In the genomic region with DNA sequence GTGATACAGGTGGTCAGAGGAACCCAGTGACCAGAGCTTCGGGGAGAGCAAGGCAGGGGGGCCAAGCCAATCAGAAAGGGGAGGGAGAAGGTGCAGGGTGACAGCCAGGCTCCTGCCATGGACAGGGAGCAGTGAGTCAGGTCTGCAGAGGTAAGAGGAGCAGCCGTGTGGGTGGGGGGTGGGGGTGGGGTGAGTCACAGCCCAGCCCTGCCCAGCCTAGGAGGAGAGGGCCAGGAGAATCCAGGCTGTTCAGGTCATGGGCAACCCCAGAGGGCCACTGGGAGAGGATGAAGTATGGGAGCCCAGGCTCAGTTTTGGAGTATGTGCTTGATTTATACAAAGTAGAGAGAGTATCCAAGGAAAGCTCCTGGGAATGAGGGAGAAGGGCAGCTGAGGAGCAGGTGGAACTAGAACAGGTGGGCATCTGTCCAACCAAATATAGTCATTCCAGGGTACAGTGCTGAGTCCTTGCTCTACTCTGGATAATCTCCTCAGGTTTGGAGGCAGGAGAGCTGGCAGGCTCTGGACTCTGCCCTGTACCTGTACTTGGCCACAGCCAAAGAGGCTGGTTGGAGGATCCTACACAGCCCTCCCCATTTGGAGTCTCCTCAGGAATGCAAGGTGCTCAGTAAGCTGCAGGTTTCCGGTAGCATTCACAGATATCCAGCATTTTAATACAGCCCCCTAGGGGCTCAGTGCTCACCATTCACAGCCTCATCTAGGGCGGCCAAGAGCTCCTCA, we compare ENCODE assay signal across 8 cellular contexts. TPM values are rescaled to one million over a fixed set of nuclear protein-coding genes. Genes with fewer than 3 reads are reported as not detected.
A peak's percentile ranks its signal among the peaks of the same experiment; 100 is the strongest.
DNase-seq lines count a peak whose midpoint lies in the region; ATAC-seq, FAIRE-seq and TF ChIP-seq lines count a peak whose summit lies in the region.

No MANE protein-coding gene starts in this region.

- H3K36me3 Mint-ChIP-seq in activated T-cell treated with anti-CD3 and anti-CD28 coated beads, Interleukin-2, amount 50 U/mL, for 24 hours (ENCODE audit: low read depth): peaks cover 18% of the 10 kb centered on the region
- H3K36me3 Mint-ChIP-seq in activated naive CD4-positive, alpha-beta T cell treated with anti-CD3 and anti-CD28 coated beads, Interleukin-2, amount 10 ng/mL, durations not matched to agents 7 days and 5 days: peaks cover 58% of the 10 kb centered on the region

- H3K27me3 Mint-ChIP-seq in activated T-cell treated with anti-CD3 and anti-CD28 coated beads, Interleukin-2, amount 50 U/mL, for 24 hours: peaks cover 5% of the 10 kb centered on the region
- peaks cover 17% of the 10 kb centered on the region for H3K27me3 Mint-ChIP-seq in activated naive CD4-positive, alpha-beta T cell treated with anti-CD3 and anti-CD28 coated beads, Interleukin-2, amount 10 ng/mL, durations not matched to agents 7 days and 5 days
- H3K27me3 Mint-ChIP-seq in stimulated activated naive CD8-positive, alpha-beta T cell treated with anti-CD3 and anti-CD28 coated beads, Interleukin-15, amount 100 ng/mL, for 72 hours: peaks cover 32% of the 10 kb centered on the region

- TF ChIP-seq CTCF in keratinocyte (optimal IDR thresholded peaks at IDR 0.05 in 1 of 3, IDR thresholded peaks at IDR 0.05 in 1 of 3, conservative IDR thresholded peaks at IDR 0.05 in 1 of 3; ENCODE audit: extremely low read depth in 1 of 3, insufficient read depth in 2 of 3, low read length in 3 of 3): peak in 1 of 3 experiments; percentile 33

- peaks cover 58% of the 10 kb centered on the region for H3K4me1 Mint-ChIP-seq in activated T-cell treated with anti-CD3 and anti-CD28 coated beads, Interleukin-2, amount 50 U/mL, for 24 hours (ENCODE audit: low read depth)
- H3K4me1 Mint-ChIP-seq in activated naive CD4-positive, alpha-beta T cell treated with anti-CD3 and anti-CD28 coated beads, Interleukin-2, amount 10 ng/mL, durations not matched to agents 7 days and 5 days: peaks cover 79% of the 10 kb centered on the region
- H3K4me1 Mint-ChIP-seq in stimulated activated naive CD8-positive, alpha-beta T cell treated with anti-CD3 and anti-CD28 coated beads, Interleukin-15, amount 100 ng/mL, for 72 hours: peaks cover 64% of the 10 kb centered on the region

- H3K4me2 ChIP-seq in keratinocyte (ENCODE audit: control insufficient read depth, extremely low read depth, insufficient read depth, low read depth, low read length): peak overlapping the region; percentile 98

- dilution Hi-C loops in keratinocyte (cut with MboI; ENCODE audit: extremely low pct_ligation_motif_present, low sequenced_read_pairs): no loop called here

- peak overlapping the region; percentile 67 for H3K27ac Mint-ChIP-seq in activated T-cell treated with anti-CD3 and anti-CD28 coated beads, Interleukin-2, amount 50 U/mL, for 24 hours
- H3K27ac Mint-ChIP-seq in activated naive CD4-positive, alpha-beta T cell treated with anti-CD3 and anti-CD28 coated beads, Interleukin-2, amount 10 ng/mL, durations not matched to agents 7 days and 5 days: peak overlapping the region; percentile 93
- H3K27ac Mint-ChIP-seq in stimulated activated naive CD8-positive, alpha-beta T cell treated with anti-CD3 and anti-CD28 coated beads, Interleukin-15, amount 100 ng/mL, for 72 hours: peak overlapping the region in 1 of 2 donors; percentile 29

- ATAC-seq in stimulated activated naive CD8-positive, alpha-beta T cell treated with anti-CD3 and anti-CD28 coated beads, Interleukin-15, amount 100 ng/mL, for 72 hours: peak; percentile 26
- no peak for ATAC-seq in GM19023 (IDR thresholded peaks at IDR 0.05; ENCODE audit: unreplicated experiment)
- no peak for ATAC-seq in GM19463 (IDR thresholded peaks at IDR 0.05; ENCODE audit: unreplicated experiment)
- no peak for ATAC-seq in HG02973 (IDR thresholded peaks at IDR 0.05; ENCODE audit: unreplicated experiment)

- H3K36me3 ChIP-seq in keratinocyte (ENCODE audit: control insufficient read depth in 2 of 2, extremely low read depth in 1 of 2, insufficient read depth in 2 of 2, low read length in 2 of 2): peaks cover 13 to 36% of the 10 kb centered on the region in 2 experiments

- no peaks in the 10 kb centered on the region for H3K27me3 ChIP-seq in keratinocyte (ENCODE audit: control insufficient read depth, extremely low read depth, insufficient read depth, low read length)

- CTCF ChIA-PET in activated naive CD4-positive, alpha-beta T cell treated with anti-CD3 and anti-CD28 coated beads, Interleukin-2, amount 10 ng/mL, durations not matched to agents 7 days and 5 days (lab: Charles Lee): interaction anchor here (0.9 to 22.2 kb wide), 11 partner anchors 7 to 294 kb away, joined by 3 to 856 read pairs (median 5); partner anchors contain the start of gene PFDN1

- peaks cover 15% of the 10 kb centered on the region for H3K9me1 ChIP-seq in keratinocyte (ENCODE audit: control insufficient read depth, extremely low read depth, insufficient read depth, low read length)

- peak overlapping the region; percentile 92 for H3K27ac ChIP-seq in keratinocyte (ENCODE audit: control insufficient read depth, insufficient read depth, low read length)

- peaks cover 19% of the 10 kb centered on the region for H4K20me1 ChIP-seq in keratinocyte (ENCODE audit: control insufficient read depth, extremely low read depth, insufficient read depth, low read length)

- H3K9me3 Mint-ChIP-seq in activated T-cell treated with anti-CD3 and anti-CD28 coated beads, Interleukin-2, amount 50 U/mL, for 24 hours: no peaks in the 10 kb centered on the region
- no peaks in the 10 kb centered on the region for H3K9me3 Mint-ChIP-seq in activated naive CD4-positive, alpha-beta T cell treated with anti-CD3 and anti-CD28 coated beads, Interleukin-2, amount 10 ng/mL, durations not matched to agents 7 days and 5 days
- H3K9me3 Mint-ChIP-seq in stimulated activated naive CD8-positive, alpha-beta T cell treated with anti-CD3 and anti-CD28 coated beads, Interleukin-15, amount 100 ng/mL, for 72 hours: no peaks in the 10 kb centered on the region

- peak overlapping the region; percentile 90 for H3K9ac ChIP-seq in keratinocyte (ENCODE audit: control insufficient read depth, extremely low read depth, insufficient read depth, low read length)

- H2AFZ ChIP-seq in keratinocyte (ENCODE audit: control insufficient read depth, low read length): no peak overlapping the region

- peaks cover 51% of the 10 kb centered on the region for H3K79me2 ChIP-seq in keratinocyte (ENCODE audit: control insufficient read depth, insufficient read depth, low read length)

- peak overlapping the region; percentile 80 for H3K4me3 Mint-ChIP-seq in activated T-cell treated with anti-CD3 and anti-CD28 coated beads, Interleukin-2, amount 50 U/mL, for 24 hours
- peak overlapping the region; percentile 82 for H3K4me3 Mint-ChIP-seq in activated naive CD4-positive, alpha-beta T cell treated with anti-CD3 and anti-CD28 coated beads, Interleukin-2, amount 10 ng/mL, durations not matched to agents 7 days and 5 days
- peak overlapping the region; percentile 78 to 86 for H3K4me3 Mint-ChIP-seq in stimulated activated naive CD8-positive, alpha-beta T cell treated with anti-CD3 and anti-CD28 coated beads, Interleukin-15, amount 100 ng/mL, for 72 hours

- no peak for DNase-seq in activated T-cell treated with anti-CD3 and anti-CD28 coated beads, Interleukin-2, amount 50 U/mL, for 24 hours
- DNase-seq in activated T-cell treated with anti-CD3 and anti-CD28 coated beads for 4 hours: no peak
- no peak for DNase-seq in activated naive CD4-positive, alpha-beta T cell treated with anti-CD3 and anti-CD28 coated beads, Interleukin-2, amount 10 ng/mL, durations not matched to agents 7 days and 5 days
- no peak for DNase-seq in keratinocyte (ENCODE audit: low read depth, low spot score)
- no peak for DNase-seq in stimulated activated naive CD8-positive, alpha-beta T cell treated with anti-CD3 and anti-CD28 coated beads, Interleukin-15, amount 100 ng/mL, for 72 hours

- no peaks in the 10 kb centered on the region for H3K9me3 ChIP-seq in keratinocyte (ENCODE audit: control insufficient read depth, low read depth, low read length)

- no peak for FAIRE-seq in keratinocyte (lab: Jason Lieb, UNC)

- H3K4me1 ChIP-seq in keratinocyte (ENCODE audit: control insufficient read depth, extremely low read depth, insufficient read depth, low read length): peaks cover 83% of the 10 kb centered on the region

- peak overlapping the region; percentile 73 to 81 (median 74) for H3K4me3 ChIP-seq in keratinocyte (ENCODE audit: control insufficient read depth in 2 of 3, extremely low read depth in 1 of 3, insufficient read depth in 2 of 3, low read depth in 1 of 3, low read length in 3 of 3)

RNA-seq across cellular contexts. Expression of gene HBEGF, which starts 1.6 kb away (rescaled TPM):
- 29.0 to 53.1 TPM (median 34.2 TPM) in 3 replicates for polyA plus RNA-seq in keratinocyte
- 45.6 TPM for polyA plus RNA-seq in keratinocyte (2011; ENCODE audit: low read depth)
- polyA plus RNA-seq in keratinocyte (2011; cell fraction: cytosol; rRNA removed): 24.8 and 37.0 TPM in 2 replicates
- 108 and 131 TPM in 2 replicates for polyA plus RNA-seq in keratinocyte (2011; cell fraction: nucleus; rRNA removed)
- polyA plus RNA-seq in keratinocyte (2012; ENCODE audit: low replicate concordance): 22.1 and 109 TPM in 2 replicates
- 11.6 to 23.4 TPM (median 17.4 TPM) in 3 replicates for polyA minus RNA-seq in keratinocyte
- 13.8 TPM for polyA minus RNA-seq in keratinocyte (2011; cell fraction: cytosol; rRNA and poly(A)+ RNA removed)
- polyA minus RNA-seq in keratinocyte (2011; cell fraction: nucleus; rRNA and poly(A)+ RNA removed): 30.2 and 41.6 TPM in 2 replicates

RNA-seq across cellular contexts. Expression of gene SLC4A9, which starts 15.1 kb away (rescaled TPM):
- polyA plus RNA-seq in keratinocyte: 0.04 to 0.14 TPM (median 0.07 TPM) in 3 replicates
- polyA plus RNA-seq in keratinocyte (2011; ENCODE audit: low read depth): not detected
- polyA plus RNA-seq in keratinocyte (2011; cell fraction: cytosol; rRNA removed): 0.09 TPM in 1 of 2 replicates, not detected in the other
- polyA plus RNA-seq in keratinocyte (2011; cell fraction: nucleus; rRNA removed): 0.13 and 0.25 TPM in 2 replicates
- 0.06 and 0.07 TPM in 2 replicates for polyA plus RNA-seq in keratinocyte (2012; ENCODE audit: low replicate concordance)
- polyA minus RNA-seq in keratinocyte: not detected in 3 replicates
- polyA minus RNA-seq in keratinocyte (2011; cell fraction: cytosol; rRNA and poly(A)+ RNA removed): not detected
- 0.11 TPM in 1 of 2 replicates, not detected in the other for polyA minus RNA-seq in keratinocyte (2011; cell fraction: nucleus; rRNA and poly(A)+ RNA removed)

RNA-seq across cellular contexts. Expression of gene PFDN1, which starts 42.0 kb away (rescaled TPM):
- 77.2 to 101 TPM (median 79.0 TPM) in 3 replicates for polyA plus RNA-seq in keratinocyte
- polyA plus RNA-seq in keratinocyte (2011; ENCODE audit: low read depth): 192 TPM
- polyA plus RNA-seq in keratinocyte (2011; cell fraction: cytosol; rRNA removed): 100 and 122 TPM in 2 replicates
- polyA plus RNA-seq in keratinocyte (2011; cell fraction: nucleus; rRNA removed): 40.9 and 43.3 TPM in 2 replicates
- 87.4 and 90.1 TPM in 2 replicates for polyA plus RNA-seq in keratinocyte (2012; ENCODE audit: low replicate concordance)
- polyA minus RNA-seq in keratinocyte: 79.0 to 84.7 TPM (median 83.4 TPM) in 3 replicates
- 41.4 TPM for polyA minus RNA-seq in keratinocyte (2011; cell fraction: cytosol; rRNA and poly(A)+ RNA removed)
- 15.2 and 19.6 TPM in 2 replicates for polyA minus RNA-seq in keratinocyte (2011; cell fraction: nucleus; rRNA and poly(A)+ RNA removed)

RNA-seq across cellular contexts. Expression of gene ANKHD1, which starts 56.8 kb away (rescaled TPM):
- polyA plus RNA-seq in keratinocyte: 39.5 to 65.9 TPM (median 54.3 TPM) in 3 replicates
- 179 TPM for polyA plus RNA-seq in keratinocyte (2011; ENCODE audit: low read depth)
- 20.3 and 36.1 TPM in 2 replicates for polyA plus RNA-seq in keratinocyte (2011; cell fraction: cytosol; rRNA removed)
- polyA plus RNA-seq in keratinocyte (2011; cell fraction: nucleus; rRNA removed): 95.3 and 112 TPM in 2 replicates
- polyA plus RNA-seq in keratinocyte (2012; ENCODE audit: low replicate concordance): 40.4 and 64.5 TPM in 2 replicates
- 59.5 to 110 TPM (median 78.3 TPM) in 3 replicates for polyA minus RNA-seq in keratinocyte
- polyA minus RNA-seq in keratinocyte (2011; cell fraction: cytosol; rRNA and poly(A)+ RNA removed): 22.4 TPM
- 82.0 and 150 TPM in 2 replicates for polyA minus RNA-seq in keratinocyte (2011; cell fraction: nucleus; rRNA and poly(A)+ RNA removed)
